Comparison of ENCODE assay signal across 23 cellular contexts in the genomic region with DNA sequence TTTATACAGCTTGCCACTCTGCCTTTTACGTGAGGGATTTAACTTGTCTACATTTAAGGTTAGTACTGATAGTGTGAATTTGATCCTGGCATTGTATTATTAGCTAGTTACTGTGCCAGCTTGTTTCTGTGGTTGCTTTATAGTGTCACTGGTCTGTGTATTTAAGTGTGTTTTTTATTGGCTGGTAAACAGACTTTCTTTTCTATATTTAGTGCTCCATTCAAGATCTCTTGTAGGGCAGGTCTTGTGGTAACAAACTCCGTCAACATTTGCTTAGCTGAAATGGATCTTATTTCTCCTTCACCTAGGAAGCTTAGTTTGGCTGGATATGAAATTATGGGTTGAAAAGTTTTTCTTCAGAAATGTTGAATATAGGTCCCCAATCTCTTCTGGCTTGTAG.
"Had no signal": no experiment of that assay in that cellular context is flagged by ENCODE, and none has a peak within 500 bp of the region (broad histone marks: within the 10 kb centered on the region; RNA-seq: fewer than 3 reads in every experiment).

No MANE protein-coding gene starts in this region.

- H3K4me3 ChIP-seq: cardiac muscle cell, MG63, PC-9 had no signal

- H3K36me3 ChIP-seq: brain microvascular endothelial cell, cardiac muscle cell, MG63 had no signal

- ATAC-seq: activated T-helper 17 cell treated with anti-CD3 and anti-CD28 coated beads, Interleukin-2, amount 50 U/mL, for 72 hours; T-helper 17 cell had no signal

- H3K27ac ChIP-seq: brain microvascular endothelial cell, cardiac muscle cell, KMS-11, PC-9 had no signal

- H3K9me3 ChIP-seq: MG63 had no signal

- DNase-seq: activated B cell treated with CpG ODN at 0.5 μM for 24 hours; activated CD4-positive, alpha-beta memory T cell treated with anti-CD3 and anti-CD28 coated beads for 36 hours; activated CD4-positive, alpha-beta T cell treated with anti-CD3 and anti-CD28 coated beads for 1 hour; activated CD4-positive, alpha-beta T cell treated with anti-CD3 and anti-CD28 coated beads, Interleukin-2, amount 10 ng/mL, durations not matched to agents 7 days and 5 days; activated gamma-delta T cell; activated naive CD4-positive, alpha-beta T cell treated with anti-CD3 and anti-CD28 coated beads for 36 hours; activated T-cell treated with anti-CD3 and anti-CD28 coated beads for 4 hours; activated T-cell treated with anti-CD3 and anti-CD28 coated beads, Interleukin-2, amount 50 U/mL, for 48 hours; brain microvascular endothelial cell; MG63; MV-4-11; NCI-H1105 treated with DMSO at 0.1 percent for 48 hours; NCI-H1436 treated with DMSO at 0.1 percent for 48 hours; NCI-H187; NCI-H446; NCI-H526 treated with DMSO at 0.1 percent for 48 hours; PC-9; SHP77 treated with DMSO at 0.1 percent for 48 hours; T-helper 17 cell; T-helper 9 cell had no signal

- H3K27me3 ChIP-seq: brain microvascular endothelial cell, cardiac muscle cell, MG63 had no signal
